In the genomic region with DNA sequence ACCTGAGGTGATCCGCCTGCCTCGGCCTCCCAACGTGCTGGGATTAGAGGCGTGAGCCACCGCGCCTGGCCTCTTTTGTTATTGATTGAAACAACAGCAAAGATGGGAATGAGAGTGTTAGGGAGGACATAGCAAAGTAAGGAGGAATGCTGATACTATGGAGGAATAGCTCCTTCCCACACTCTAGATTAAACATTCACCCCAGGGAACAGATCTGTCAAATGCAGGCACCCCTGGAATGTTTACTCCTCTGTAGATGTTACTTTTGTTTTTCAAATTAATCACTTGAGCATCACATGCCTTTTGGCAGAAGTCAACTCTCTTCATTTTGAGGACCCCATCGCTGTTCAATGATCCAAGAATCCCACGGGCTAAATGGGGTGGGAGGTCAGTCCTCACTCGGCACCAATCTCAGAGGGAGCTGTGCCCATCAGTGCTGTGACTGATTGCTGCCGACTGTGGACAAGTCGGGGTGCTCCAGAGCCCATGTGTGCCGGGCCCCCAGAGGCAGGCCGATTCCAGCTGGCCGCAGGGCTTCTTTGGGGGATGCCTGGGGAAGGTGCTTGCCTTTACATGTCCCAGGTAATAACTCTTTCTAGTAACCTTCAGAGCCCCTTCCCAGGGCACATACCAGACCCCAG, we compare ENCODE assay signal across 1 cellular context.
TF ChIP-seq lines count a peak whose summit lies in the region.

No MANE protein-coding gene starts in this region.

TF ChIP-seq in H1, 55 proteins besides CTCF, POLR2A, EP300 and RAD21 (continued from another document):
- TF ChIP-seq RBBP5 (IDR thresholded peaks at IDR 0.05; ENCODE audit: borderline replicate concordance, low read depth, low read length) (peak; percentile 85; the same call in 1 of the 2 replicates), SIRT6 (IDR thresholded peaks at IDR 0.05; ENCODE audit: low read length) (no peak), SIN3A (conservative IDR thresholded peaks at IDR 0.05 in 1 of 2, IDR thresholded peaks at IDR 0.05 in 1 of 2; ENCODE audit: low read depth in 1 of 2, low read length in 2 of 2) (peak; percentile 74 to 88; a peak in 2 of 4 replicates), NRF1 (IDR thresholded peaks at IDR 0.05; ENCODE audit: low read depth, low read length) (no peak), FOSL1 (IDR thresholded peaks at IDR 0.05; ENCODE audit: insufficient read depth, low read depth, low read length) (no peak), TEAD4 (IDR thresholded peaks at IDR 0.05; ENCODE audit: low read depth, low read length) (peak; percentile 96), GTF2F1 (IDR thresholded peaks at IDR 0.05; ENCODE audit: borderline replicate concordance, low read depth, low read length) (no peak), RFX5 (IDR thresholded peaks at IDR 0.05; ENCODE audit: borderline replicate concordance, low read depth, low read length) (no peak), SAP30 (IDR thresholded peaks at IDR 0.05; ENCODE audit: insufficient read depth, insufficient replicate concordance, low read length) (no peak), TBP (IDR thresholded peaks at IDR 0.05; ENCODE audit: low read depth, low read length) (no peak), KDM5A (IDR thresholded peaks at IDR 0.05; ENCODE audit: low read length) (no peak), SP2 (IDR thresholded peaks at IDR 0.05; ENCODE audit: low read length) (no peak), POLR2AphosphoS5 (IDR thresholded peaks at IDR 0.05; ENCODE audit: low read depth, low read length) (peak; percentile 48; the same call in 1 of the 2 replicates), RNF2 (IDR thresholded peaks at IDR 0.05; ENCODE audit: borderline replicate concordance, low read depth, low read length, missing control alignments, poor library complexity, severe bottlenecking) (no peak), HDAC2 (IDR thresholded peaks at IDR 0.05; ENCODE audit: borderline replicate concordance in 1 of 2, low read depth in 2 of 2, low read length in 2 of 2) (peak; percentile 55 to 82; a peak in 1 of 4 replicates), TCF12 (IDR thresholded peaks at IDR 0.05; ENCODE audit: low read depth, low read length) (peak; percentile 90; the same call in 1 of the 2 replicates), JUND (IDR thresholded peaks at IDR 0.05; ENCODE audit: low read length) (0 out of 2 replicates have a peak, but pooled peaks have one; percentile 18), GABPA (IDR thresholded peaks at IDR 0.05; ENCODE audit: borderline replicate concordance, insufficient read depth, low read length) (no peak), ZNF274 (IDR thresholded peaks at IDR 0.05; ENCODE audit: borderline replicate concordance, extremely low read depth, low read length) (no peak), EGR1 (IDR thresholded peaks at IDR 0.05; ENCODE audit: borderline replicate concordance, low read depth, low read length) (0 out of 2 replicates have a peak, but pooled peaks have one; percentile 54), BCL11A (IDR thresholded peaks at IDR 0.05; ENCODE audit: low read depth in 2 of 2, low read length in 2 of 2) (peak in 1 of 2 experiments; percentile 77), BRCA1 (IDR thresholded peaks at IDR 0.05; ENCODE audit: low read depth, low read length) (no peak), SRF (IDR thresholded peaks at IDR 0.05; ENCODE audit: low read depth, low read length) (no peak), NANOG (IDR thresholded peaks at IDR 0.05; ENCODE audit: insufficient read depth, low read depth, low read length, poor library complexity, severe bottlenecking) (peak; percentile 68)
- TF ChIP-seq, protein P1, sequence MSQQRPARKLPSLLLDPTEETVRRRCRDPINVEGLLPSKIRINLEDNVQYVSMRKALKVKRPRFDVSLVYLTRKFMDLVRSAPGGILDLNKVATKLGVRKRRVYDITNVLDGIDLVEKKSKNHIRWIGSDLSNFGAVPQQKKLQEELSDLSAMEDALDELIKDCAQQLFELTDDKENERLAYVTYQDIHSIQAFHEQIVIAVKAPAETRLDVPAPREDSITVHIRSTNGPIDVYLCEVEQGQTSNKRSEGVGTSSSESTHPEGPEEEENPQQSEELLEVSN (IDR thresholded peaks at IDR 0.05): 0 out of 2 replicates have a peak, but pooled peaks have one; percentile 29
- TF ChIP-seq, protein P2, sequence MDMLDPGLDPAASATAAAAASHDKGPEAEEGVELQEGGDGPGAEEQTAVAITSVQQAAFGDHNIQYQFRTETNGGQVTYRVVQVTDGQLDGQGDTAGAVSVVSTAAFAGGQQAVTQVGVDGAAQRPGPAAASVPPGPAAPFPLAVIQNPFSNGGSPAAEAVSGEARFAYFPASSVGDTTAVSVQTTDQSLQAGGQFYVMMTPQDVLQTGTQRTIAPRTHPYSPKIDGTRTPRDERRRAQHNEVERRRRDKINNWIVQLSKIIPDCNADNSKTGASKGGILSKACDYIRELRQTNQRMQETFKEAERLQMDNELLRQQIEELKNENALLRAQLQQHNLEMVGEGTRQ (IDR thresholded peaks at IDR 0.05; ENCODE audit: low read length): no peak
- TF ChIP-seq, protein P3, sequence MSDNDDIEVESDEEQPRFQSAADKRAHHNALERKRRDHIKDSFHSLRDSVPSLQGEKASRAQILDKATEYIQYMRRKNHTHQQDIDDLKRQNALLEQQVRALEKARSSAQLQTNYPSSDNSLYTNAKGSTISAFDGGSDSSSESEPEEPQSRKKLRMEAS (IDR thresholded peaks at IDR 0.05): no peak
- TF ChIP-seq, protein P4, sequence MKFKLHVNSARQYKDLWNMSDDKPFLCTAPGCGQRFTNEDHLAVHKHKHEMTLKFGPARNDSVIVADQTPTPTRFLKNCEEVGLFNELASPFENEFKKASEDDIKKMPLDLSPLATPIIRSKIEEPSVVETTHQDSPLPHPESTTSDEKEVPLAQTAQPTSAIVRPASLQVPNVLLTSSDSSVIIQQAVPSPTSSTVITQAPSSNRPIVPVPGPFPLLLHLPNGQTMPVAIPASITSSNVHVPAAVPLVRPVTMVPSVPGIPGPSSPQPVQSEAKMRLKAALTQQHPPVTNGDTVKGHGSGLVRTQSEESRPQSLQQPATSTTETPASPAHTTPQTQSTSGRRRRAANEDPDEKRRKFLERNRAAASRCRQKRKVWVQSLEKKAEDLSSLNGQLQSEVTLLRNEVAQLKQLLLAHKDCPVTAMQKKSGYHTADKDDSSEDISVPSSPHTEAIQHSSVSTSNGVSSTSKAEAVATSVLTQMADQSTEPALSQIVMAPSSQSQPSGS (IDR thresholded peaks at IDR 0.05; ENCODE audit: low read length): no peak
